Comparison of ENCODE assay signal across 1 cellular context in genomic region chr22:27663812-27664211, GRCh38.
TF ChIP-seq lines count a peak whose summit lies in the region.

No MANE protein-coding gene starts in this region.

TF ChIP-seq in HepG2, 621 proteins besides CTCF, POLR2A, EP300 and RAD21 (continued from another document):
- TF ChIP-seq ZNF800 (CRISPR knock-in tag; IDR thresholded peaks at IDR 0.05) (no peak), CBX2 (IDR thresholded peaks at IDR 0.05; ENCODE audit: low read depth, low read length) (no peak), CBX2 (CRISPR knock-in tag; IDR thresholded peaks at IDR 0.05; ENCODE audit: low read depth) (no peak), RARG (CRISPR knock-in tag; IDR thresholded peaks at IDR 0.05; ENCODE audit: low read depth) (no peak), ZNF543 (CRISPR knock-in tag; IDR thresholded peaks at IDR 0.05) (no peak), HOXA5 (CRISPR knock-in tag; IDR thresholded peaks at IDR 0.05) (no peak), DDIT3 (CRISPR knock-in tag; IDR thresholded peaks at IDR 0.05) (no peak)
